ENCODE assay signal across 8 cellular contexts in the genomic region with DNA sequence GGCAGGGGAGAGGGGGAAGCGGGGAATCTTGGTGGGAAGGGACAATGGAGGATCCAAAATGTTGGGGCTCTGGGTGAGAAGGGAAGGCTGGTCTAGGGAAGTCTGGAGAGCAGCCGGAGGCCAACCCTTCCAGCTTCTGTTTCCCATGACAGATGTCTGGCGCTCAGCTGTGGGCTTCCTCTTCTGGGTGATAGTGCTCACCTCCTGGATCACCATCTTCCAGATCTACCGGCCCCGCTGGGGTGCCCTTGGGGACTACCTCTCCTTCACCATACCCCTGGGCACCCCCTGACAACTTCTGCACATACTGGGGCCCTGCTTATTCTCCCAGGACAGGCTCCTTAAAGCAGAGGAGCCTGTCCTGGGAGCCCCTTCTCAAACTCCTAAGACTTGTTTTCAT. TPM values are rescaled to one million over a fixed set of nuclear protein-coding genes. Genes with fewer than 3 reads are reported as not detected.
DNase-seq lines count a peak whose midpoint lies in the region; ATAC-seq and TF ChIP-seq lines count a peak whose summit lies in the region.

No MANE protein-coding gene starts in this region.

- peaks cover 8% of the 10 kb centered on the region for H3K36me3 Mint-ChIP-seq in activated T-cell treated with anti-CD3 and anti-CD28 coated beads, Interleukin-2, amount 50 U/mL, for 4 hours (ENCODE audit: insufficient read depth)
- H3K36me3 Mint-ChIP-seq in activated B cell treated with CpG ODN at 0.5 μM for 24 hours (ENCODE audit: low read depth) = peaks cover 27% of the 10 kb centered on the region
- no peaks in the 10 kb centered on the region for H3K36me3 Mint-ChIP-seq in glutamatergic neuron (ENCODE audit: unreplicated experiment)

- no peaks in the 10 kb centered on the region for H3K9me3 Mint-ChIP-seq in activated T-cell treated with anti-CD3 and anti-CD28 coated beads, Interleukin-2, amount 50 U/mL, for 4 hours
- H3K9me3 Mint-ChIP-seq in activated B cell treated with CpG ODN at 0.5 μM for 24 hours = no peaks in the 10 kb centered on the region
- H3K9me3 Mint-ChIP-seq in glutamatergic neuron (ENCODE audit: unreplicated experiment) = peaks cover 10% of the 10 kb centered on the region
- H3K9me3 Mint-ChIP-seq in stimulated activated naive CD8-positive, alpha-beta T cell treated with anti-CD3 and anti-CD28 coated beads, Interleukin-15, amount 100 ng/mL, for 72 hours = no peaks in the 10 kb centered on the region

- POLR2A ChIA-PET in activated B cell treated with CpG ODN at 0.5 μM for 24 hours (lab: Charles Lee) = interaction anchor here (0.6 to 5.2 kb wide), 3 partner anchors 11 to 483 kb away, joined by 3 to 69 read pairs (median 4); a partner anchor contains a TSS

- TF ChIP-seq CTCF in activated B cell treated with CpG ODN at 0.5 μM for 24 hours (IDR thresholded peaks at IDR 0.05) = no peak
- TF ChIP-seq CTCF in glutamatergic neuron (IDR thresholded peaks at IDR 0.05; ENCODE audit: partially characterized antibody, unreplicated experiment) = no peak

- intact Hi-C loops in activated B cell treated with CpG ODN at 0.5 μM for 24 hours (cut with micrococcal nuclease) = loop anchor here (10.0 kb wide), 2 partner anchors 368 to 1568 kb away; a partner anchor contains a TSS

- CTCF ChIA-PET in activated B cell treated with CpG ODN at 0.5 μM for 24 hours (lab: Charles Lee) = no interaction called here

- H3K4me3 Mint-ChIP-seq in activated T-cell treated with anti-CD3 and anti-CD28 coated beads, Interleukin-2, amount 50 U/mL, for 4 hours = peak overlapping the region; percentile 98
- H3K4me3 Mint-ChIP-seq in activated B cell treated with CpG ODN at 0.5 μM for 24 hours = peak overlapping the region; percentile 92
- H3K4me3 Mint-ChIP-seq in glutamatergic neuron (ENCODE audit: unreplicated experiment) = peak overlapping the region; percentile 98
- H3K4me3 Mint-ChIP-seq in stimulated activated naive CD8-positive, alpha-beta T cell treated with anti-CD3 and anti-CD28 coated beads, Interleukin-15, amount 100 ng/mL, for 72 hours = peak overlapping the region; percentile 97 to 100

- no peak overlapping the region for H3K27ac Mint-ChIP-seq in activated B cell treated with CpG ODN at 0.5 μM for 24 hours
- H3K27ac Mint-ChIP-seq in glutamatergic neuron (ENCODE audit: unreplicated experiment) = peak overlapping the region; percentile 96
- H3K27ac Mint-ChIP-seq in stimulated activated naive CD8-positive, alpha-beta T cell treated with anti-CD3 and anti-CD28 coated beads, Interleukin-15, amount 100 ng/mL, for 72 hours = peak overlapping the region; percentile 88 to 99

- H3K4me1 Mint-ChIP-seq in activated T-cell treated with anti-CD3 and anti-CD28 coated beads, Interleukin-2, amount 50 U/mL, for 4 hours (ENCODE audit: low read depth) = peaks cover 60% of the 10 kb centered on the region
- peaks cover 62% of the 10 kb centered on the region for H3K4me1 Mint-ChIP-seq in activated B cell treated with CpG ODN at 0.5 μM for 24 hours
- H3K4me1 Mint-ChIP-seq in glutamatergic neuron (ENCODE audit: low read depth, unreplicated experiment) = peaks cover 10% of the 10 kb centered on the region
- H3K4me1 Mint-ChIP-seq in stimulated activated naive CD8-positive, alpha-beta T cell treated with anti-CD3 and anti-CD28 coated beads, Interleukin-15, amount 100 ng/mL, for 72 hours = peaks cover 70% of the 10 kb centered on the region

- no peaks in the 10 kb centered on the region for H3K27me3 Mint-ChIP-seq in activated T-cell treated with anti-CD3 and anti-CD28 coated beads, Interleukin-2, amount 50 U/mL, for 4 hours (ENCODE audit: low read depth)
- no peaks in the 10 kb centered on the region for H3K27me3 Mint-ChIP-seq in activated B cell treated with CpG ODN at 0.5 μM for 24 hours
- peaks cover 5% of the 10 kb centered on the region for H3K27me3 Mint-ChIP-seq in glutamatergic neuron (ENCODE audit: unreplicated experiment)
- no peaks in the 10 kb centered on the region for H3K27me3 Mint-ChIP-seq in stimulated activated naive CD8-positive, alpha-beta T cell treated with anti-CD3 and anti-CD28 coated beads, Interleukin-15, amount 100 ng/mL, for 72 hours

- no peak for ATAC-seq in activated T-cell treated with anti-CD3 and anti-CD28 coated beads, Interleukin-2, amount 50 U/mL, for 4 hours
- ATAC-seq in activated B cell treated with CpG ODN at 0.5 μM for 24 hours (ENCODE audit: low read depth) (no peak), HG03135 (IDR thresholded peaks at IDR 0.05; ENCODE audit: unreplicated experiment) (no peak)
- ATAC-seq in stimulated activated naive CD8-positive, alpha-beta T cell treated with anti-CD3 and anti-CD28 coated beads, Interleukin-15, amount 100 ng/mL, for 72 hours = no peak

- no peak for DNase-seq in activated T-cell treated with anti-CD3 and anti-CD28 coated beads, Interleukin-2, amount 50 U/mL, for 4 hours
- DNase-seq in activated T-cell treated with anti-CD3 and anti-CD28 coated beads for 4 hours (no peak), activated B cell treated with CpG ODN at 0.5 μM for 24 hours (no peak), glutamatergic neuron (no peak), NAMALWA (ENCODE audit: low spot score) (no peak), kidney tubule cell (ENCODE audit: low spot score) (no peak)
- DNase-seq in stimulated activated naive CD8-positive, alpha-beta T cell treated with anti-CD3 and anti-CD28 coated beads, Interleukin-15, amount 100 ng/mL, for 72 hours = no peak

RNA-seq across cellular contexts. Expression of a gene that starts 1.1 kb away (rescaled TPM):
- 10 to 100 TPM; 46.1 to 49.3 (median 47.9) TPM for total RNA-seq in activated T-cell treated with anti-CD3 and anti-CD28 coated beads, Interleukin-2, amount 50 U/mL, for 4 hours
- total RNA-seq in activated B cell treated with CpG ODN at 0.5 μM for 24 hours (45.0 and 45.6 TPM in 2 replicates), glutamatergic neuron (ENCODE audit: unreplicated experiment) (109 TPM)

RNA-seq across cellular contexts. Expression of a gene that starts 1.3 kb away (rescaled TPM):
- 10 to 100 TPM; 18.9 to 25.2 (median 19.4) TPM for total RNA-seq in activated T-cell treated with anti-CD3 and anti-CD28 coated beads, Interleukin-2, amount 50 U/mL, for 4 hours
- total RNA-seq in activated B cell treated with CpG ODN at 0.5 μM for 24 hours (41.0 and 46.1 TPM in 2 replicates), glutamatergic neuron (ENCODE audit: unreplicated experiment) (24.3 TPM)

RNA-seq across cellular contexts. Expression of a gene that starts 1.8 kb away (rescaled TPM):
- total RNA-seq in activated T-cell treated with anti-CD3 and anti-CD28 coated beads, Interleukin-2, amount 50 U/mL, for 4 hours = 1 to 10 TPM; 5.8 to 6.4 (median 6.4) TPM
- 12.2 and 14.3 TPM in 2 replicates for total RNA-seq in activated B cell treated with CpG ODN at 0.5 μM for 24 hours
- 29.8 TPM for total RNA-seq in glutamatergic neuron (ENCODE audit: unreplicated experiment)

RNA-seq across cellular contexts. Expression of a gene that starts 4.3 kb away (rescaled TPM):
- 10 to 100 TPM; 24.0 to 32.7 (median 29.8) TPM for total RNA-seq in activated T-cell treated with anti-CD3 and anti-CD28 coated beads, Interleukin-2, amount 50 U/mL, for 4 hours
- 130 and 133 TPM in 2 replicates for total RNA-seq in activated B cell treated with CpG ODN at 0.5 μM for 24 hours
- total RNA-seq in glutamatergic neuron (ENCODE audit: unreplicated experiment) = 4.7 TPM

RNA-seq across cellular contexts. Expression of a gene that starts 10.3 kb away (rescaled TPM):
- total RNA-seq in activated T-cell treated with anti-CD3 and anti-CD28 coated beads, Interleukin-2, amount 50 U/mL, for 4 hours = under 1 TPM; 0.22 to 0.46 (median 0.37) TPM
- total RNA-seq in activated B cell treated with CpG ODN at 0.5 μM for 24 hours (not detected in 2 replicates), glutamatergic neuron (ENCODE audit: unreplicated experiment) (0.49 TPM)
